ENCODE assay signal across 8 cellular contexts in genomic region chr5:115842089-115842881, GRCh38. TPM values are rescaled to one million over a fixed set of nuclear protein-coding genes. Genes with fewer than 3 reads are reported as not detected.
DNase-seq lines count a peak whose midpoint lies in the region; ATAC-seq and TF ChIP-seq lines count a peak whose summit lies in the region.

No MANE protein-coding gene starts in this region.

- peak overlapping the region; percentile 91 to 98 for H3K27ac Mint-ChIP-seq in activated naive CD4-positive, alpha-beta T cell treated with anti-CD3 and anti-CD28 coated beads, Interleukin-2, amount 50 U/mL, for 72 hours

- WGBS in ovary, 3 donors = 0 to 2% (median 0%) methylated on average over 56 to 67 of the region's 67 CpGs

- DNase-seq in COLO829 (ENCODE audit: low spot score) (peak; percentile 6), NCI-H69 (lab: John Stamatoyannopoulos, UW) (peak; percentile 96), Right ventricle myocardium inferior (ENCODE audit: missing footprints) (no peak), ovary (no peak)
- no peak for DNase-seq in activated naive CD4-positive, alpha-beta T cell treated with anti-CD3 and anti-CD28 coated beads, Interleukin-2, amount 50 U/mL, for 72 hours (ENCODE audit: low spot score in 2 of 2)
- no peak for DNase-seq in effector CD4-positive, alpha-beta T cell

- no peak for TF ChIP-seq EP300 in ovary (IDR thresholded peaks at IDR 0.05)

- no peaks in the 10 kb centered on the region for H3K9me3 ChIP-seq in ovary

- H3K27ac ChIP-seq in ovary = peak overlapping the region; percentile 87 to 89

- peaks cover 15% of the 10 kb centered on the region for H3K4me1 ChIP-seq in ovary (ENCODE audit: insufficient read depth)

- H3K9me3 Mint-ChIP-seq in activated naive CD4-positive, alpha-beta T cell treated with anti-CD3 and anti-CD28 coated beads, Interleukin-2, amount 50 U/mL, for 72 hours = no peaks in the 10 kb centered on the region

- H3K27me3 ChIP-seq in ovary = no peaks in the 10 kb centered on the region

- H3K4me3 ChIP-seq in ovary = peak overlapping the region; percentile 98

- peaks cover 9 to 13% of the 10 kb centered on the region in 2 donors for H3K36me3 Mint-ChIP-seq in activated naive CD4-positive, alpha-beta T cell treated with anti-CD3 and anti-CD28 coated beads, Interleukin-2, amount 50 U/mL, for 72 hours

- no peaks in the 10 kb centered on the region for H3K36me3 ChIP-seq in ovary

- no peak for TF ChIP-seq POLR2A in ovary (IDR thresholded peaks at IDR 0.05)

- intact Hi-C loops in Right ventricle myocardium inferior (cut with DNase I) (loop anchor here (5.0 to 10.0 kb wide), 2 partner anchors 230 to 547 kb away; partner anchors contain the start of gene CCDC112), ovary (cut with DNase I) (loop anchor here in 1 of 4 donors (5.0 kb wide), 1 partner anchor 210 kb away; no protein-coding TSS in a partner anchor)

- peak; percentile 41 for ATAC-seq in GM18907 (IDR thresholded peaks at IDR 0.05; ENCODE audit: unreplicated experiment)
- peak; percentile 36 for ATAC-seq in HG03095 (IDR thresholded peaks at IDR 0.05; ENCODE audit: unreplicated experiment)
- peak; percentile 8 to 22 for ATAC-seq in activated naive CD4-positive, alpha-beta T cell treated with anti-CD3 and anti-CD28 coated beads, Interleukin-2, amount 50 U/mL, for 72 hours
- peak; percentile 65 for ATAC-seq in Right ventricle myocardium inferior

- TF ChIP-seq CTCF in ovary (IDR thresholded peaks at IDR 0.05) = peak in 1 of 3 donors; percentile 28

RNA-seq across cellular contexts. Expression of gene AP3S1, which starts 0.6 kb away (rescaled TPM):
- 100 to 1,000 TPM in 1 of 2 donors, 10 to 100 TPM in 1; 47.6 to 126 TPM for total RNA-seq in activated naive CD4-positive, alpha-beta T cell treated with anti-CD3 and anti-CD28 coated beads, Interleukin-2, amount 50 U/mL, for 72 hours
- 61.9 TPM for total RNA-seq in Right ventricle myocardium inferior
- 10 to 100 TPM; 49.6 to 97.3 (median 83.7) TPM for total RNA-seq in ovary
- 100 to 1,000 TPM in 1 of 2 donors, 10 to 100 TPM in 1; 87.2 to 176 TPM for polyA plus RNA-seq in ovary

RNA-seq across cellular contexts. Expression of gene ATG12, which starts 0.9 kb away (rescaled TPM):
- total RNA-seq in activated naive CD4-positive, alpha-beta T cell treated with anti-CD3 and anti-CD28 coated beads, Interleukin-2, amount 50 U/mL, for 72 hours = 10 to 100 TPM; 45.3 to 59.0 TPM
- total RNA-seq in Right ventricle myocardium inferior = 23.5 TPM
- 10 to 100 TPM; 29.4 to 49.4 (median 33.8) TPM for total RNA-seq in ovary
- 10 to 100 TPM; 32.4 to 39.2 TPM for polyA plus RNA-seq in ovary

RNA-seq across cellular contexts. Expression of gene CDO1, which starts 25.8 kb away (rescaled TPM):
- 1 to 10 TPM in 1 of 2 donors, not detected in 1; 1.9 TPM for total RNA-seq in activated naive CD4-positive, alpha-beta T cell treated with anti-CD3 and anti-CD28 coated beads, Interleukin-2, amount 50 U/mL, for 72 hours
- 12.2 TPM for total RNA-seq in Right ventricle myocardium inferior
- total RNA-seq in ovary = 10 to 100 TPM in 6 of 7 donors, 1 to 10 TPM in 1; 9.2 to 36.7 (median 16.6) TPM
- 10 to 100 TPM; 12.7 to 27.3 TPM for polyA plus RNA-seq in ovary

Comparison
In these comparisons a context has a peak if more than half of its experiments do, and no peak if none do; other contexts are left out.
1. DNase-seq: peak in COLO829 (single experiment) and NCI-H69 (single experiment); none in activated naive CD4-positive, alpha-beta T cell treated with anti-CD3 and anti-CD28 coated beads, Interleukin-2, amount 50 U/mL, for 72 hours (0 of 2), Right ventricle myocardium inferior (single experiment), ovary (0 of 5) and effector CD4-positive, alpha-beta T cell (single experiment).
2. ATAC-seq: peak in every context shown above with its lines; median percentile 65 in Right ventricle myocardium inferior; 41 in GM18907; 36 in HG03095; 15 in activated naive CD4-positive, alpha-beta T cell treated with anti-CD3 and anti-CD28 coated beads, Interleukin-2, amount 50 U/mL, for 72 hours.